Comparison of ENCODE assay signal across 8 cellular contexts in genomic region chr16:10552998-10553491, GRCh38. TPM values are rescaled to one million over a fixed set of nuclear protein-coding genes. Genes with fewer than 3 reads are reported as not detected.
DNase-seq lines count a peak whose midpoint lies in the region; ATAC-seq and TF ChIP-seq lines count a peak whose summit lies in the region.

No MANE protein-coding gene starts in this region.

- H3K4me1 ChIP-seq in Caco-2: no peaks in the 10 kb centered on the region

- peaks cover 93% of the 10 kb centered on the region for H3K36me3 Mint-ChIP-seq in Caco-2 (ENCODE audit: insufficient read depth, unreplicated experiment)
- no peaks in the 10 kb centered on the region for H3K36me3 Mint-ChIP-seq in activated T-cell treated with anti-CD3 and anti-CD28 coated beads, Interleukin-2, amount 50 U/mL, for 4 hours (ENCODE audit: insufficient read depth)

- H3K36me3 ChIP-seq in Caco-2 (ENCODE audit: control insufficient read depth, insufficient read depth, low read length): peaks cover under 1% of the 10 kb centered on the region; the same call in 1 of the 2 replicates

- no peak overlapping the region for H3K4me3 ChIP-seq in Caco-2 (ENCODE audit: low read depth, low read length)

- peaks cover 14% of the 10 kb centered on the region; the same call in 1 of the 2 replicates for H3K9me3 ChIP-seq in Caco-2

- ATAC-seq in GM21447 (IDR thresholded peaks at IDR 0.05; ENCODE audit: unreplicated experiment): peak; percentile 93
- ATAC-seq in activated T-cell treated with anti-CD3 and anti-CD28 coated beads, Interleukin-2, amount 50 U/mL, for 4 hours: peak; percentile 90 to 95

- POLR2A ChIA-PET in Caco-2 (lab: Charles Lee): no interaction called here

- intact Hi-C loops in Caco-2 (cut with micrococcal nuclease; ENCODE audit: unreplicated experiment): no loop called here

- peaks cover 10% of the 10 kb centered on the region for H3K9me3 Mint-ChIP-seq in Caco-2 (ENCODE audit: unreplicated experiment)
- H3K9me3 Mint-ChIP-seq in activated T-cell treated with anti-CD3 and anti-CD28 coated beads, Interleukin-2, amount 50 U/mL, for 4 hours: peaks cover 8% of the 10 kb centered on the region

- H3K4me3 Mint-ChIP-seq in Caco-2 (ENCODE audit: unreplicated experiment): no peak overlapping the region
- H3K4me3 Mint-ChIP-seq in activated T-cell treated with anti-CD3 and anti-CD28 coated beads, Interleukin-2, amount 50 U/mL, for 4 hours: peak overlapping the region; percentile 81

- no peaks in the 10 kb centered on the region for H3K27me3 Mint-ChIP-seq in Caco-2 (ENCODE audit: insufficient read depth, unreplicated experiment)
- peaks cover 7% of the 10 kb centered on the region for H3K27me3 Mint-ChIP-seq in activated T-cell treated with anti-CD3 and anti-CD28 coated beads, Interleukin-2, amount 50 U/mL, for 4 hours (ENCODE audit: low read depth)

- H3K27me3 ChIP-seq in Caco-2 (replicated peaks; ENCODE audit: control insufficient read depth, insufficient read depth, low read length): no peaks in the 10 kb centered on the region

- H3K4me1 Mint-ChIP-seq in Caco-2 (ENCODE audit: low read depth, unreplicated experiment): peaks cover 8% of the 10 kb centered on the region
- H3K4me1 Mint-ChIP-seq in activated T-cell treated with anti-CD3 and anti-CD28 coated beads, Interleukin-2, amount 50 U/mL, for 4 hours (ENCODE audit: low read depth): peaks cover 9% of the 10 kb centered on the region

- no TSS peak for BruUV-seq in Caco-2 (replicated peaks; lab: Mats Ljungman, UMichigan)

- H3K27ac Mint-ChIP-seq in Caco-2 (ENCODE audit: unreplicated experiment): peak overlapping the region; percentile 19

- DNase-seq in Caco-2 (no peak), NAMALWA (ENCODE audit: low spot score) (peak; percentile 91), iPS-NIHi11 (ENCODE audit: low spot score) (peak; percentile 82), DMS 273 treated with DMSO at 0.1 percent for 48 hours (lab: John Stamatoyannopoulos, UW) (no peak), NCI-H446 treated with DMSO at 0.1 percent for 48 hours (lab: John Stamatoyannopoulos, UW) (no peak)
- DNase-seq in activated T-cell treated with anti-CD3 and anti-CD28 coated beads, Interleukin-2, amount 50 U/mL, for 4 hours: peak; percentile 29
- DNase-seq in stimulated activated CD8-positive, alpha-beta memory T cell treated with anti-CD3 and anti-CD28 coated beads, Interleukin-7, amount 100 ng/mL, for 24 hours (ENCODE audit: low read depth): peak; percentile 10

- CTCF ChIA-PET in Caco-2 (lab: Charles Lee): no interaction called here

- no peak for TF ChIP-seq CTCF in Caco-2 (IDR thresholded peaks at IDR 0.05; ENCODE audit: insufficient read depth in 1 of 2, low read depth in 1 of 2, low read length in 1 of 2, severe bottlenecking in 1 of 2, unreplicated experiment in 1 of 2)

RNA-seq across cellular contexts. Expression of gene EMP2, which starts 27.4 kb away (rescaled TPM):
- 187 and 198 TPM in 2 replicates for total RNA-seq in Caco-2 (2022)
- total RNA-seq in activated T-cell treated with anti-CD3 and anti-CD28 coated beads, Interleukin-2, amount 50 U/mL, for 4 hours: under 1 TPM; 0.16 to 0.35 (median 0.16) TPM

Comparison
In these comparisons a context has a peak if more than half of its experiments do, and no peak if none do; other contexts are left out.
1. DNase-seq: peak in NAMALWA (single experiment), activated T-cell treated with anti-CD3 and anti-CD28 coated beads, Interleukin-2, amount 50 U/mL, for 4 hours (single experiment), iPS-NIHi11 (single experiment) and stimulated activated CD8-positive, alpha-beta memory T cell treated with anti-CD3 and anti-CD28 coated beads, Interleukin-7, amount 100 ng/mL, for 24 hours (single experiment); none in Caco-2 (0 of 2), DMS 273 treated with DMSO at 0.1 percent for 48 hours (single experiment) and NCI-H446 treated with DMSO at 0.1 percent for 48 hours (single experiment).
2. RNA of gene EMP2, which starts 27.4 kb away (total RNA-seq): 187 to 198 TPM in Caco-2; 0.16 to 0.35 TPM in activated T-cell treated with anti-CD3 and anti-CD28 coated beads, Interleukin-2, amount 50 U/mL, for 4 hours; every median in the first group is over 100 times any median in the second.